8 cellular contexts compared by ENCODE assay signal in genomic region chr22:29603358-29604191, GRCh38. TPM values are rescaled to one million over a fixed set of nuclear protein-coding genes. Genes with fewer than 3 reads are reported as not detected.
DNase-seq lines count a peak whose midpoint lies in the region; ATAC-seq and TF ChIP-seq lines count a peak whose summit lies in the region.

Gene NF2 (plus strand): TSS chr22:29603633. CDS start chr22:29603999, 366 bp downstream.

- H3K27ac ChIP-seq in KMS-11: peak within 1 kb of the TSS; percentile 86
- H3K27ac ChIP-seq in Peyer's patch: peak within 1 kb of the TSS; percentile 89 to 96 (median 96)
- peak within 1 kb of the TSS; percentile 93 to 96 for H3K27ac ChIP-seq in esophagus (ENCODE audit: low read depth in 2 of 2, low read length in 1 of 2)
- H3K27ac ChIP-seq in muscle layer of colon (ENCODE audit: low read depth, low read length): peak within 1 kb of the TSS; percentile 96

- H3K4me3 ChIP-seq in KMS-11 (IDR thresholded peaks at IDR 0.05; ENCODE audit: insufficient read depth, low read depth, low read length): no peak within 1 kb of the TSS
- H3K4me3 ChIP-seq in Peyer's patch: peak within 1 kb of the TSS; percentile 74 to 95 (median 82)
- H3K4me3 ChIP-seq in esophagus (ENCODE audit: low read depth in 1 of 2, low read length in 2 of 2): peak within 1 kb of the TSS; percentile 94 to 95
- peak within 1 kb of the TSS; percentile 82 to 88 for H3K4me3 ChIP-seq in muscle layer of colon (ENCODE audit: low read depth in 1 of 2, low read length in 2 of 2)

- TF ChIP-seq CTCF in KMS-11 (conservative IDR thresholded peaks at IDR 0.05; ENCODE audit: low read depth, low read length) (no peak), Peyer's patch (IDR thresholded peaks at IDR 0.05) (peak in 1 of 6 experiments; percentile 4)

- WGBS in esophagus, 2 donors: 0% methylated on average over 62 to 84 of the region's 84 CpGs

- H3K4me1 ChIP-seq in KMS-11 (ENCODE audit: low read depth, poor library complexity, severe bottlenecking): peaks cover 11% of the 10 kb centered on the region
- peaks cover 0 to 26% (median 0%) of the 10 kb centered on the region in 4 donors for H3K4me1 ChIP-seq in Peyer's patch
- peaks cover 0 to 4% of the 10 kb centered on the region in 2 donors for H3K4me1 ChIP-seq in esophagus (ENCODE audit: control insufficient read depth in 2 of 2, insufficient read depth in 2 of 2, low read length in 1 of 2)
- H3K4me1 ChIP-seq in muscle layer of colon (ENCODE audit: insufficient read depth, low read length): peaks cover 18% of the 10 kb centered on the region

- H3K27me3 ChIP-seq in KMS-11 (ENCODE audit: insufficient read depth, low read depth): no peaks in the 10 kb centered on the region
- no peaks in the 10 kb centered on the region for H3K27me3 ChIP-seq in Peyer's patch
- H3K27me3 ChIP-seq in esophagus (ENCODE audit: control insufficient read depth in 1 of 2, insufficient read depth in 2 of 2, low read length in 2 of 2): no peaks in the 10 kb centered on the region
- H3K27me3 ChIP-seq in muscle layer of colon (ENCODE audit: control insufficient read depth in 1 of 2, insufficient read depth in 2 of 2, low read length in 2 of 2): no peaks in the 10 kb centered on the region

- H2AFZ ChIP-seq in KMS-11 (ENCODE audit: low read depth): peak within 1 kb of the TSS; percentile 97

- H3K4me2 ChIP-seq in KMS-11: peak within 1 kb of the TSS; percentile 93

- H3K36me3 ChIP-seq in KMS-11 (ENCODE audit: insufficient read depth): no peaks in the 10 kb centered on the region
- H3K36me3 ChIP-seq in Peyer's patch: no peaks in the 10 kb centered on the region
- no peaks in the 10 kb centered on the region for H3K36me3 ChIP-seq in esophagus (ENCODE audit: control insufficient read depth in 2 of 2, insufficient read depth in 2 of 2, low read length in 1 of 2)
- H3K36me3 ChIP-seq in muscle layer of colon (ENCODE audit: insufficient read depth, low read length): no peaks in the 10 kb centered on the region

- DNase-seq in DMS79 treated with DMSO at 0.1 percent for 48 hours (lab: John Stamatoyannopoulos, UW) (peak; percentile 88), Peyer's patch (peak; percentile 97 to 99 (median 99))
- DNase-seq in activated T-cell treated with anti-CD3 and anti-CD28 coated beads, Interleukin-2, amount 50 U/mL, for 48 hours: peak; percentile 98 to 99
- peak; percentile 93 for DNase-seq in stimulated activated CD8-positive, alpha-beta memory T cell treated with anti-CD3 and anti-CD28 coated beads, Interleukin-7, amount 100 ng/mL, for 24 hours (ENCODE audit: low read depth)

- H4K20me1 ChIP-seq in KMS-11 (ENCODE audit: insufficient read depth): no peaks in the 10 kb centered on the region

- peaks cover 30% of the 10 kb centered on the region for H3K79me2 ChIP-seq in KMS-11 (ENCODE audit: insufficient read depth, low read depth)

- ATAC-seq in GM21737 (IDR thresholded peaks at IDR 0.05; ENCODE audit: unreplicated experiment): peak; percentile 97

- TF ChIP-seq POLR2A in Peyer's patch (IDR thresholded peaks at IDR 0.05): peak; percentile 39 to 71

- peak within 1 kb of the TSS; percentile 98 for H3K9ac ChIP-seq in KMS-11
- H3K9ac ChIP-seq in muscle layer of colon (ENCODE audit: low read length): peak within 1 kb of the TSS; percentile 94

- H3K9me3 ChIP-seq in Peyer's patch (no peaks in the 10 kb centered on the region), esophagus (ENCODE audit: control insufficient read depth in 2 of 2, insufficient read depth in 1 of 2, low read depth in 1 of 2, low read length in 1 of 2) (no peaks in the 10 kb centered on the region), muscle layer of colon (ENCODE audit: low read length) (no peaks in the 10 kb centered on the region)

RNA-seq across cellular contexts. Expression of gene NF2, which starts in this region (rescaled TPM):
- 10 to 100 TPM; 30.5 to 82.5 (median 36.6) TPM for total RNA-seq in Peyer's patch
- polyA plus RNA-seq in esophagus: 1 to 10 TPM; 7.5 to 8.3 TPM
